9 cellular contexts compared by ENCODE assay signal in genomic region chr11:3984896-3985295, GRCh38.
A peak's percentile ranks its signal among the peaks of the same experiment; 100 is the strongest.
DNase-seq lines count a peak whose midpoint lies in the region; ATAC-seq and TF ChIP-seq lines count a peak whose summit lies in the region.
"Had no signal": no experiment of that assay in that cellular context is flagged by ENCODE, and none has a peak within 500 bp of the region (broad histone marks: within the 10 kb centered on the region; RNA-seq: fewer than 3 reads in every experiment).

No MANE protein-coding gene starts in this region.

- H3K27me3 ChIP-seq in WERI-Rb-1 (ENCODE audit: insufficient read depth, low read depth, severe bottlenecking) (no peaks in the 10 kb centered on the region), psoas muscle (ENCODE audit: insufficient read depth in 3 of 3, low read length in 2 of 3) (no peaks in the 10 kb centered on the region), tibial nerve (no peaks in the 10 kb centered on the region), aorta (ENCODE audit: control insufficient read depth in 1 of 2, insufficient read depth in 2 of 2, low read length in 1 of 2) (no peaks in the 10 kb centered on the region)
- H3K27me3 ChIP-seq: spleen had no signal

- intact Hi-C loops in psoas muscle (cut with DNase I): no loop called here
- intact Hi-C loops in aorta (cut with DNase I): no loop called here

- H3K4me1 ChIP-seq in psoas muscle: peaks cover 61% of the 10 kb centered on the region
- H3K4me1 ChIP-seq in tibial nerve: peaks cover 0 to 26% (median 0%) of the 10 kb centered on the region in 4 donors
- peaks cover 0 to 3% of the 10 kb centered on the region in 2 donors for H3K4me1 ChIP-seq in aorta (ENCODE audit: control insufficient read depth in 1 of 2, insufficient read depth in 2 of 2, low read length in 2 of 2)

- no peak overlapping the region for H3K4me3 ChIP-seq in WERI-Rb-1 (ENCODE audit: low read depth, low read length)
- no peak overlapping the region for H3K4me3 ChIP-seq in astrocyte of the spinal cord (ENCODE audit: low read depth, low read length)
- H3K4me3 ChIP-seq in psoas muscle: no peak overlapping the region
- no peak overlapping the region for H3K4me3 ChIP-seq in tibial nerve
- no peak overlapping the region for H3K4me3 ChIP-seq in aorta (ENCODE audit: low read length in 2 of 2)
- H3K4me3 ChIP-seq: spleen had no signal

- H3K36me3 ChIP-seq in WERI-Rb-1 (no peaks in the 10 kb centered on the region), psoas muscle (ENCODE audit: insufficient read depth in 1 of 2, low read depth in 1 of 2) (no peaks in the 10 kb centered on the region), tibial nerve (peaks cover 0 to 7% (median 0%) of the 10 kb centered on the region in 3 donors), aorta (ENCODE audit: control insufficient read depth in 1 of 2, insufficient read depth in 2 of 2, low read length in 1 of 2) (no peaks in the 10 kb centered on the region)

- TF ChIP-seq CTCF in WERI-Rb-1 (IDR thresholded peaks at IDR 0.05; ENCODE audit: low read depth, low read length) (peak; percentile 48), astrocyte of the spinal cord (IDR thresholded peaks at IDR 0.05; ENCODE audit: low read depth, low read length) (peak; percentile 22), psoas muscle (IDR thresholded peaks at IDR 0.05) (no peak), tibial nerve (IDR thresholded peaks at IDR 0.05) (no peak), GM10248 (IDR thresholded peaks at IDR 0.05; ENCODE audit: control extremely low read depth, extremely low read depth, low read depth, missing control alignments) (no peak)

- POLR2A ChIA-PET in GM10248 (lab: Yijun Ruan, JAX): no interaction called here

- DNase-seq in GF-D8 (lab: John Stamatoyannopoulos, UW): peak; percentile 8
- peak; percentile 17 for DNase-seq in WERI-Rb-1
- DNase-seq in astrocyte of the spinal cord (ENCODE audit: low read depth, low spot score): peak; percentile 16
- DNase-seq in psoas muscle: no peak
- DNase-seq in tibial nerve (ENCODE audit: low spot score in 2 of 2): no peak
- no peak for DNase-seq in aorta
- DNase-seq in GM10248 (ENCODE audit: extremely low spot score): no peak
- DNase-seq: spleen had no signal

- no peaks in the 10 kb centered on the region for H3K9me3 ChIP-seq in WERI-Rb-1 (ENCODE audit: severe bottlenecking)
- no peaks in the 10 kb centered on the region for H3K9me3 ChIP-seq in psoas muscle
- no peaks in the 10 kb centered on the region for H3K9me3 ChIP-seq in tibial nerve
- H3K9me3 ChIP-seq in aorta (ENCODE audit: control insufficient read depth, low read length): no peaks in the 10 kb centered on the region
- H3K9me3 ChIP-seq: spleen had no signal

- ATAC-seq in psoas muscle: peak in 3 of 4 donors; percentile 36 to 56 (median 36)
- ATAC-seq in aorta (ENCODE audit: low FRiP score): no peak
- no peak for ATAC-seq in HG03469 (IDR thresholded peaks at IDR 0.05; ENCODE audit: unreplicated experiment)

- CTCF ChIA-PET in GM10248 (lab: Yijun Ruan, JAX): interaction anchor here (1.0 to 2.2 kb wide), 5 partner anchors 9 to 136 kb away, joined by 3 to 10 read pairs (median 7); partner anchors contain the start of gene STIM1

- no peak for TF ChIP-seq EP300 in tibial nerve (IDR thresholded peaks at IDR 0.05)

- 40 to 44% (median 41%) methylated on average over 5 of the region's 5 CpGs for WGBS in psoas muscle, 3 donors
- WGBS in tibial nerve, 2 donors: 45 to 49% methylated on average over 5 of the region's 5 CpGs
- WGBS in aorta, 2 donors: 71 to 74% methylated on average over 5 of the region's 5 CpGs

- no peak for TF ChIP-seq POLR2A in tibial nerve (IDR thresholded peaks at IDR 0.05)

- H3K27ac ChIP-seq in WERI-Rb-1 (no peak overlapping the region), psoas muscle (peak overlapping the region; percentile 5), tibial nerve (no peak overlapping the region), aorta (ENCODE audit: low read depth in 1 of 2, low read length in 2 of 2) (no peak overlapping the region)
- H3K27ac ChIP-seq: spleen had no signal

- in situ Hi-C loops in astrocyte of the spinal cord (cut with HindIII; ENCODE audit: low sequenced_read_pairs): no loop called here

Comparison
In these comparisons a context has a peak if more than half of its experiments do, and no peak if none do; other contexts are left out.
1. DNase-seq: peak in GF-D8 (single experiment), WERI-Rb-1 (single experiment) and astrocyte of the spinal cord (single experiment); none in psoas muscle (0 of 2), tibial nerve (0 of 2), aorta (0 of 2) and GM10248 (single experiment).
2. CTCF ChIP-seq: peak in WERI-Rb-1 (single experiment) and astrocyte of the spinal cord (single experiment); none in psoas muscle (single experiment), tibial nerve (0 of 5) and GM10248 (single experiment).
3. ATAC-seq: peak in psoas muscle (3 of 4); none in aorta (single experiment) and HG03469 (single experiment).